ENCODE assay signal across 8 cellular contexts in the genomic region with DNA sequence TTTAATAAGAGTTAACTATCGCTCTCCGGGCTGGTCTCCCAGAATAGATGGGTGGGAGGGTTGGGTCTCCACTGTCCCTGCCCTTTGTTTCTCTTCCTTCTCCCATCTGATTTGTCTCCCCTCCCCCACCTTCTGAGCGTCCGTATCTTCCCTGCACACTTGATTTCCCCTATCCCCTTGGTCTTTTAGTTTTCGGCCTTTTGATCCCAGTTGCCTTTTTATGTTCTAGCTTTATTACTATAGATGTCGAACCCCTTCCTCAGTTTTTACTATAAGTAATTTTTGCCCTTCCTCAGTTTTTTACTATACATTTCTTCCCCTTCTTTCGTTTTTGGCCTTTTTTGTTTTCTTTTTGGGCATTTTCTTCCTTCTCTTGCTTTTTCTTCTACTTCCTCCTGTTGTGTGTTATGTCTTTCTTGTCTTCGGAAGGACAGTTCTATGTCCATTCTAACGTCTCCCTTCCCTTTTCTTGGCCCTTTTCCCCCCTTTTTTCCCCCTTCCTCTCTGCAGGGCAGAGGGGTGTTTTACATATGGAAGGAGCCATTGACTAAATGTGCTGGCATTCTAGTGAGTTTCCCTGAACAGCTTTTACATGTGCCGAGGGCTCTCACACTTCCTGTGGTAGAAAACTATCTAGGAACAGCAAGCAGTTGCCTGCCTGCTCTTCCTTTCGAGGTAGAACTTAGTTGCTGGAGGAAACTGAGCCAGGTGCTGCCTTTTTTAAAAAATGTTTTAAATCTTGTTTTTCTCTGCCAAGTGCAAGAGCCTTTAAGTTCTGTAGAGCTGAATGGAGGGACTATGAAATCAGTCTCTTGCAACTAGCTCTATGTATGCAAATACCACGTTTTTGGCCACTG. TPM values are rescaled to one million over a fixed set of nuclear protein-coding genes. Genes with fewer than 3 reads are reported as not detected.
DNase-seq lines count a peak whose midpoint lies in the region; ATAC-seq and TF ChIP-seq lines count a peak whose summit lies in the region.

No MANE protein-coding gene starts in this region.

- H3K79me2 ChIP-seq in Karpas-422 (ENCODE audit: low read length) (no peaks in the 10 kb centered on the region), neural progenitor cell (ENCODE audit: low read depth) (peaks cover 77% of the 10 kb centered on the region)

- peaks cover 11% of the 10 kb centered on the region for H3K36me3 Mint-ChIP-seq in neural progenitor cell

- H3K27me3 ChIP-seq in Karpas-422 (ENCODE audit: low read length) = no peaks in the 10 kb centered on the region
- no peaks in the 10 kb centered on the region for H3K27me3 ChIP-seq in neural progenitor cell

- H4K20me1 ChIP-seq in Karpas-422 (ENCODE audit: insufficient read depth, low read depth, low read length) (no peaks in the 10 kb centered on the region), neural progenitor cell (ENCODE audit: low read depth) (peaks cover 53% of the 10 kb centered on the region)

- no peak for TF ChIP-seq CTCF in neural progenitor cell (IDR thresholded peaks at IDR 0.05)

- H3K9ac ChIP-seq in Karpas-422 (ENCODE audit: low read length) = no peak overlapping the region
- peak overlapping the region; percentile 59 for H3K9ac ChIP-seq in neural progenitor cell

- peaks cover 51% of the 10 kb centered on the region for H3K4me1 Mint-ChIP-seq in neural progenitor cell

- H3K9me2 ChIP-seq in Karpas-422 (replicated peaks; ENCODE audit: insufficient read depth, low read length) = no peaks in the 10 kb centered on the region

- H3K4me3 ChIP-seq in Karpas-422 (ENCODE audit: low read length) = no peak overlapping the region
- H3K4me3 ChIP-seq in neural progenitor cell = peak overlapping the region; percentile 89

- peaks cover 4% of the 10 kb centered on the region for H3K27me3 Mint-ChIP-seq in neural progenitor cell (ENCODE audit: insufficient read depth, low read depth)

- H2AFZ ChIP-seq in Karpas-422 (ENCODE audit: low read length) (no peak overlapping the region), neural progenitor cell (replicated peaks) (no peak overlapping the region)

- H3K4me1 ChIP-seq in Karpas-422 (ENCODE audit: low read length) (peaks cover 9% of the 10 kb centered on the region; the same call in 1 of the 2 replicates), neural progenitor cell (peaks cover 28% of the 10 kb centered on the region)

- peak; percentile 8 for DNase-seq in Daoy (ENCODE audit: low read depth)
- DNase-seq in Karpas-422 = peak; percentile 49
- peak; percentile 28 for DNase-seq in dedifferentiated amniotic fluid mesenchymal stem cell (ENCODE audit: extremely low spot score)
- DNase-seq in neural progenitor cell (ENCODE audit: low spot score) = peak; percentile 67
- DNase-seq in stimulated activated naive CD4-positive, alpha-beta T cell treated with Interleukin-2 at 50 U/mL for 16 hours (lab: John Stamatoyannopoulos, UW) = no peak
- DNase-seq in NCI-H2107 treated with DMSO at 0.1 percent for 48 hours (lab: John Stamatoyannopoulos, UW; ENCODE audit: unreplicated experiment) = no peak

- H3K36me3 ChIP-seq in Karpas-422 (ENCODE audit: insufficient read depth, low read length) (no peaks in the 10 kb centered on the region), neural progenitor cell (no peaks in the 10 kb centered on the region)

- peak overlapping the region; percentile 95 for H3K4me3 Mint-ChIP-seq in neural progenitor cell

- no peaks in the 10 kb centered on the region for H3K9me3 Mint-ChIP-seq in neural progenitor cell

- H3K27ac Mint-ChIP-seq in neural progenitor cell = peak overlapping the region; percentile 55

- H3K9me3 ChIP-seq in Karpas-422 (ENCODE audit: low read length) (no peaks in the 10 kb centered on the region), neural progenitor cell (ENCODE audit: low read depth) (no peaks in the 10 kb centered on the region)

- H3K27ac ChIP-seq in Karpas-422 (ENCODE audit: low read length) = no peak overlapping the region
- peak overlapping the region; percentile 64 for H3K27ac ChIP-seq in neural progenitor cell

- H3F3A ChIP-seq in neural progenitor cell (ENCODE audit: low read depth) = peaks cover 19% of the 10 kb centered on the region

- H3K4me2 ChIP-seq in Karpas-422 (ENCODE audit: low read depth, low read length, poor library complexity, severe bottlenecking) = peak overlapping the region; percentile 9
- peak overlapping the region; percentile 100 for H3K4me2 ChIP-seq in neural progenitor cell

- no peak for ATAC-seq in GM21737 (IDR thresholded peaks at IDR 0.05; ENCODE audit: unreplicated experiment)
- ATAC-seq in HG03571 (IDR thresholded peaks at IDR 0.05; ENCODE audit: unreplicated experiment) = no peak

RNA-seq across cellular contexts. Expression of gene TET1, which starts 2.8 kb away (rescaled TPM):
- 0.21 and 0.57 TPM in 2 replicates for total RNA-seq in Daoy (2014; rRNA removed; shearing (Covaris generic))
- 2.2 and 5.4 TPM in 2 replicates for total RNA-seq in Karpas-422 (2014; rRNA removed; shearing (Covaris generic); ENCODE audit: low replicate concordance)
- total RNA-seq in neural progenitor cell (ENCODE audit: low replicate concordance) = 47.9 and 67.3 TPM in 2 replicates

RNA-seq across cellular contexts. Expression of gene SLC25A16, which starts 35.6 kb away (rescaled TPM):
- total RNA-seq in Daoy (2014; rRNA removed; shearing (Covaris generic)) = 15.7 and 72.5 TPM in 2 replicates
- 9.6 and 13.9 TPM in 2 replicates for total RNA-seq in Karpas-422 (2014; rRNA removed; shearing (Covaris generic); ENCODE audit: low replicate concordance)
- total RNA-seq in neural progenitor cell (ENCODE audit: low replicate concordance) = 6.5 and 7.7 TPM in 2 replicates

Comparison
In these comparisons a context has a peak if more than half of its experiments do, and no peak if none do; other contexts are left out.
1. DNase-seq: peak in Daoy (single experiment), Karpas-422 (single experiment), dedifferentiated amniotic fluid mesenchymal stem cell (single experiment) and neural progenitor cell (single experiment); none in stimulated activated naive CD4-positive, alpha-beta T cell treated with Interleukin-2 at 50 U/mL for 16 hours (single experiment) and NCI-H2107 treated with DMSO at 0.1 percent for 48 hours (single experiment).